Comparison of ENCODE assay signal across 1 cellular context in genomic region chr4:153174821-153175567, GRCh38.
TF ChIP-seq lines count a peak whose summit lies in the region.

No MANE protein-coding gene starts in this region.

TF ChIP-seq in HepG2, 621 proteins besides CTCF, POLR2A, EP300 and RAD21 (continued from another document and continues in another):
- TF ChIP-seq ARID5B (CRISPR knock-in tag; IDR thresholded peaks at IDR 0.05) (peak; percentile 84), KLF12 (CRISPR knock-in tag; IDR thresholded peaks at IDR 0.05; ENCODE audit: borderline replicate concordance) (no peak), HES4 (CRISPR knock-in tag; IDR thresholded peaks at IDR 0.05; ENCODE audit: borderline replicate concordance) (no peak), THYN1 (CRISPR knock-in tag; IDR thresholded peaks at IDR 0.05; ENCODE audit: borderline replicate concordance, low read depth) (no peak), ZBTB25 (CRISPR knock-in tag; IDR thresholded peaks at IDR 0.05) (no peak), ISL2 (CRISPR knock-in tag; IDR thresholded peaks at IDR 0.05) (no peak), SP4 (CRISPR knock-in tag; IDR thresholded peaks at IDR 0.05) (no peak), PRDM4 (CRISPR knock-in tag; IDR thresholded peaks at IDR 0.05; ENCODE audit: borderline replicate concordance) (no peak), HOXA3 (CRISPR knock-in tag; IDR thresholded peaks at IDR 0.05) (peak; percentile 73), HNF1A (IDR thresholded peaks at IDR 0.05; ENCODE audit: low read depth) (no peak), HNF1A (CRISPR knock-in tag; IDR thresholded peaks at IDR 0.05; ENCODE audit: borderline replicate concordance) (no peak), HMGXB3 (CRISPR knock-in tag; IDR thresholded peaks at IDR 0.05; ENCODE audit: borderline replicate concordance) (no peak), AKAP8 (CRISPR knock-in tag; IDR thresholded peaks at IDR 0.05) (no peak), BHLHE40 (IDR thresholded peaks at IDR 0.05; ENCODE audit: low read length) (no peak), BORCS8-MEF2B (CRISPR knock-in tag; IDR thresholded peaks at IDR 0.05) (peak; percentile 84; the same call in 1 of the 2 replicates), ZNF451 (CRISPR knock-in tag; IDR thresholded peaks at IDR 0.05) (no peak), RFX1 (IDR thresholded peaks at IDR 0.05) (no peak), NR2F2 (IDR thresholded peaks at IDR 0.05; ENCODE audit: borderline replicate concordance, low read depth) (no peak), RELA (CRISPR knock-in tag; IDR thresholded peaks at IDR 0.05) (no peak), PHF21A (CRISPR knock-in tag; IDR thresholded peaks at IDR 0.05) (peak; percentile 68; the same call in 1 of the 2 replicates), CCDC6 (CRISPR knock-in tag; IDR thresholded peaks at IDR 0.05) (peak; percentile 54; the same call in 1 of the 2 replicates), ZNF574 (CRISPR knock-in tag; IDR thresholded peaks at IDR 0.05) (peak; percentile 62; the same call in 1 of the 2 replicates), TEAD3 (CRISPR knock-in tag; optimal IDR thresholded peaks at IDR 0.05; ENCODE audit: borderline replicate concordance) (peak; percentile 53), BRF2 (CRISPR knock-in tag; IDR thresholded peaks at IDR 0.05) (peak; percentile 83), ZMYM3 (CRISPR knock-in tag; IDR thresholded peaks at IDR 0.05) (peak; percentile 87), FOXP1 (IDR thresholded peaks at IDR 0.05) (peak; percentile 97), FOXP1 (CRISPR knock-in tag; IDR thresholded peaks at IDR 0.05) (peak; percentile 13; the same call in 1 of the 2 replicates), ZNF34 (CRISPR knock-in tag; IDR thresholded peaks at IDR 0.05; ENCODE audit: borderline replicate concordance) (0 out of 2 replicates have a peak, but pooled peaks have one; percentile 24), CHCHD3 (CRISPR knock-in tag; IDR thresholded peaks at IDR 0.05) (no peak), ZHX1 (CRISPR knock-in tag; IDR thresholded peaks at IDR 0.05; ENCODE audit: low read depth) (peak; percentile 41; the same call in 1 of the 2 replicates), TARDBP (CRISPR knock-in tag; IDR thresholded peaks at IDR 0.05) (peak; percentile 76; the same call in 1 of the 2 replicates), ATF5 (CRISPR knock-in tag; IDR thresholded peaks at IDR 0.05; ENCODE audit: low read depth) (no peak), NFYB (CRISPR knock-in tag; IDR thresholded peaks at IDR 0.05) (no peak)
